ENCODE assay signal across 21 cellular contexts in genomic region chr12:84561362-84561761, GRCh38.
"Had no signal": no experiment of that assay in that cellular context is flagged by ENCODE, and none has a peak within 500 bp of the region (broad histone marks: within the 10 kb centered on the region; RNA-seq: fewer than 3 reads in every experiment).

No MANE protein-coding gene starts in this region.

- H3K4me3 Mint-ChIP-seq: activated CD4-positive, alpha-beta T cell treated with anti-CD3 and anti-CD28 coated beads, Interleukin-2, amount 10 ng/mL, durations not matched to agents 24 days and 14 days; activated CD8-positive, alpha-beta T cell treated with anti-CD3 and anti-CD28 coated beads for 36 hours; activated naive CD4-positive, alpha-beta T cell treated with anti-CD3 and anti-CD28 coated beads for 36 hours; activated T-cell treated with anti-CD3 and anti-CD28 coated beads, Interleukin-2, amount 50 U/mL, for 24 hours; central memory CD8-positive, alpha-beta T cell; mesothelial cell of epicardium; stimulated activated naive CD8-positive, alpha-beta T cell treated with anti-CD3 and anti-CD28 coated beads, Interleukin-15, Interleukin-2, amounts not matched to agents 100 ng/mL and 50 ng/mL, for 24 hours; T-helper 1 cell treated with Interleukin-12 subunit alpha and Interleukin-12 subunit beta and Interleukin-4 antibody, amounts not matched to agents 30 μg/mL and 1 μg/mL, for 36 hours had no signal

- H3K4me1 Mint-ChIP-seq: activated CD4-positive, alpha-beta T cell treated with anti-CD3 and anti-CD28 coated beads, Interleukin-2, amount 10 ng/mL, durations not matched to agents 24 days and 14 days; central memory CD8-positive, alpha-beta T cell had no signal

- H3K27me3 Mint-ChIP-seq: activated CD4-positive, alpha-beta T cell treated with anti-CD3 and anti-CD28 coated beads, Interleukin-2, amount 10 ng/mL, durations not matched to agents 24 days and 14 days; activated CD8-positive, alpha-beta T cell treated with anti-CD3 and anti-CD28 coated beads for 36 hours; activated T-cell treated with anti-CD3 and anti-CD28 coated beads, Interleukin-2, amount 50 U/mL, for 24 hours; central memory CD8-positive, alpha-beta T cell; stimulated activated naive CD8-positive, alpha-beta T cell treated with anti-CD3 and anti-CD28 coated beads, Interleukin-15, Interleukin-2, amounts not matched to agents 100 ng/mL and 50 ng/mL, for 24 hours had no signal

- H3K9me3 Mint-ChIP-seq: activated CD8-positive, alpha-beta T cell treated with anti-CD3 and anti-CD28 coated beads for 36 hours; activated naive CD4-positive, alpha-beta T cell treated with anti-CD3 and anti-CD28 coated beads for 36 hours; T-helper 1 cell treated with Interleukin-12 subunit alpha and Interleukin-12 subunit beta and Interleukin-4 antibody, amounts not matched to agents 30 μg/mL and 1 μg/mL, for 36 hours had no signal

- H3K4me1 ChIP-seq: esophagus muscularis mucosa, heart right ventricle, lower lobe of right lung, tibial nerve, uterus had no signal

- H3K27ac Mint-ChIP-seq: activated CD4-positive, alpha-beta T cell treated with anti-CD3 and anti-CD28 coated beads, Interleukin-2, amount 10 ng/mL, durations not matched to agents 24 days and 14 days; activated CD8-positive, alpha-beta T cell treated with anti-CD3 and anti-CD28 coated beads for 36 hours; activated naive CD4-positive, alpha-beta T cell treated with anti-CD3 and anti-CD28 coated beads for 36 hours; activated T-cell treated with anti-CD3 and anti-CD28 coated beads, Interleukin-2, amount 50 U/mL, for 24 hours; activated T-helper 2 cell treated with anti-CD3 and anti-CD28 coated beads, Interferon-gamma antibody, Interleukin-2, Interleukin-4, amounts not matched to agents 10 μg/mL and 5 μg/mL and 100 μg/mL, durations not matched to agents 14 hours and 24 hours and 36 hours; mesothelial cell of epicardium; stimulated activated naive CD8-positive, alpha-beta T cell treated with anti-CD3 and anti-CD28 coated beads, Interleukin-15, Interleukin-2, amounts not matched to agents 100 ng/mL and 50 ng/mL, for 24 hours; T-helper 1 cell treated with Interleukin-12 subunit alpha and Interleukin-12 subunit beta and Interleukin-4 antibody, amounts not matched to agents 30 μg/mL and 1 μg/mL, for 36 hours had no signal

- H3K36me3 ChIP-seq: brain microvascular endothelial cell, esophagus muscularis mucosa, heart right ventricle, lower lobe of right lung, tibial nerve, uterus had no signal

- H3K27me3 ChIP-seq: brain microvascular endothelial cell, esophagus muscularis mucosa, heart right ventricle, tibial nerve, uterus had no signal

- H3K4me3 ChIP-seq: coronary artery, esophagus muscularis mucosa, heart right ventricle, lower lobe of right lung, skin epidermis, tibial nerve, uterus had no signal

- ATAC-seq: activated CD8-positive, alpha-beta T cell treated with anti-CD3 and anti-CD28 coated beads for 36 hours; lower lobe of right lung had no signal

- H3K9me3 ChIP-seq: uterus had no signal

- H3K27ac ChIP-seq: brain microvascular endothelial cell, coronary artery, esophagus muscularis mucosa, lower lobe of right lung, skin epidermis, tibial nerve, uterus had no signal

- DNase-seq: activated CD4-positive, alpha-beta T cell treated with anti-CD3 and anti-CD28 coated beads, Interleukin-2, amount 10 ng/mL, durations not matched to agents 24 days and 14 days; activated CD8-positive, alpha-beta T cell treated with anti-CD3 and anti-CD28 coated beads for 36 hours; activated naive CD4-positive, alpha-beta T cell treated with anti-CD3 and anti-CD28 coated beads for 36 hours; activated T-cell treated with anti-CD3 and anti-CD28 coated beads, Interleukin-2, amount 50 U/mL, for 24 hours; aorta; brain microvascular endothelial cell; heart right ventricle; lower lobe of right lung; occipital lobe; posterior cingulate gyrus; retina; uterus had no signal
